In the genomic region with DNA sequence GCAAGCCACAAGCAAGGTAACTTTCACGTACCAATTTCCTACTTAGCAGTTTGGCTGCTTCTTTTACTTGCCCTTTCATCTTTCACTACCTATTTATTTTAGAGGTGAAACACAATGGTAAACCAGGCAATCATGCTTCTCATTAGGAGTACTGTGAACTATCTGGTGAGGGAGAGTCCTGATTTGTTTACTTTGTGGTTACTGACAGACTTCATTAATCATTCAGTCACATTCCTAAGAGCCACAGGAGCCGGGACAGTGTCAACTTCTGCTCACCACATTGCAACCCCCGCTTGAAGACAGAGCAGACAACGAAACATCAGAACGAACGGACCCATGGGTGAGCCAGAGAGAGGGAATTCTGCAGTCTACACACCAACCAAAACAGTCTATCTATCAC, we compare ENCODE assay signal across 1 cellular context.
TF ChIP-seq lines count a peak whose summit lies in the region.

No MANE protein-coding gene starts in this region.

TF ChIP-seq in HepG2, 621 proteins besides CTCF, POLR2A, EP300 and RAD21 (continued from another document):
- TF ChIP-seq GABPB1 (CRISPR knock-in tag; IDR thresholded peaks at IDR 0.05) = no peak
- no peak for TF ChIP-seq ZIK1 (CRISPR knock-in tag; IDR thresholded peaks at IDR 0.05; ENCODE audit: borderline replicate concordance, low read depth)
- TF ChIP-seq CREM (IDR thresholded peaks at IDR 0.05) = 0 out of 2 replicates have a peak, but pooled peaks have one; percentile 38
- TF ChIP-seq CREM (CRISPR knock-in tag; IDR thresholded peaks at IDR 0.05) = no peak
- TF ChIP-seq MIXL1 (CRISPR knock-in tag; IDR thresholded peaks at IDR 0.05) = peak; percentile 74; the same call in 1 of the 2 replicates
- TF ChIP-seq THYN1 (CRISPR knock-in tag; IDR thresholded peaks at IDR 0.05; ENCODE audit: borderline replicate concordance, low read depth) = no peak
- no peak for TF ChIP-seq XRCC5 (optimal IDR thresholded peaks at IDR 0.05; ENCODE audit: low read length)
- TF ChIP-seq ZNF44 (CRISPR knock-in tag; IDR thresholded peaks at IDR 0.05) = no peak
- TF ChIP-seq HOXD1 (CRISPR knock-in tag; IDR thresholded peaks at IDR 0.05) = peak; percentile 99
- TF ChIP-seq ZNF446 (CRISPR knock-in tag; IDR thresholded peaks at IDR 0.05) = no peak
- no peak for TF ChIP-seq ZNF431 (CRISPR knock-in tag; IDR thresholded peaks at IDR 0.05; ENCODE audit: borderline replicate concordance, low read depth)
- TF ChIP-seq, protein P1, sequence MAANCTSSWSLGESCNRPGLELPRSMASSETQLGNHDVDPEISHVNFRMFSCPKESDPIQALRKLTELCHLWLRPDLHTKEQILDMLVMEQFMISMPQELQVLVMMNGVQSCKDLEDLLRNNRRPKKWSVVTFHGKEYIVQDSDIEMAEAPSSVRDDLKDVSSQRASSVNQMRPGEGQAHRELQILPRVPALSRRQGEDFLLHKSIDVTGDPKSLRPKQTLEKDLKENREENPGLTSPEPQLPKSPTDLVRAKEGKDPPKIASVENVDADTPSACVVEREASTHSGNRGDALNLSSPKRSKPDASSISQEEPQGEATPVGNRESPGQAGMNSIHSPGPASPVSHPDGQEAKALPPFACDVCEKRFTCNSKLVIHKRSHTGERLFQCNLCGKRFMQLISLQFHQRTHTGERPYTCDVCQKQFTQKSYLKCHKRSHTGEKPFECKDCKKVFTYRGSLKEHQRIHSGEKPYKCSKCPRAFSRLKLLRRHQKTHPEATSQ (CRISPR knock-in tag; IDR thresholded peaks at IDR 0.05; ENCODE audit: borderline replicate concordance) = no peak
- no peak for TF ChIP-seq FOXK1 (CRISPR knock-in tag; IDR thresholded peaks at IDR 0.05; ENCODE audit: borderline replicate concordance, low read depth)
- no peak for TF ChIP-seq RBAK (CRISPR knock-in tag; IDR thresholded peaks at IDR 0.05)
- no peak for TF ChIP-seq AGO1 (IDR thresholded peaks at IDR 0.05; ENCODE audit: low read depth, low read length, poor library complexity, severe bottlenecking)
- TF ChIP-seq, protein P2, sequence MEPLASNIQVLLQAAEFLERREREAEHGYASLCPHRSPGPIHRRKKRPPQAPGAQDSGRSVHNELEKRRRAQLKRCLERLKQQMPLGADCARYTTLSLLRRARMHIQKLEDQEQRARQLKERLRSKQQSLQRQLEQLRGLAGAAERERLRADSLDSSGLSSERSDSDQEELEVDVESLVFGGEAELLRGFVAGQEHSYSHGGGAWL (CRISPR knock-in tag; IDR thresholded peaks at IDR 0.05) = no peak
- TF ChIP-seq TEAD2 (CRISPR knock-in tag; IDR thresholded peaks at IDR 0.05) = no peak
- no peak for TF ChIP-seq ZKSCAN5 (CRISPR knock-in tag; IDR thresholded peaks at IDR 0.05)
- no peak for TF ChIP-seq SOX6 (IDR thresholded peaks at IDR 0.05)
- peak; percentile 77 for TF ChIP-seq SOX6 (CRISPR knock-in tag; IDR thresholded peaks at IDR 0.05)
- TF ChIP-seq ZNF879 (CRISPR knock-in tag; IDR thresholded peaks at IDR 0.05) = no peak
- TF ChIP-seq KDM5A (IDR thresholded peaks at IDR 0.05; ENCODE audit: borderline replicate concordance, low read length) = no peak
- TF ChIP-seq HCFC1 (IDR thresholded peaks at IDR 0.05; ENCODE audit: low read depth, low read length) = no peak
- no peak for TF ChIP-seq PLRG1 (conservative IDR thresholded peaks at IDR 0.05)
- TF ChIP-seq ZNF354B (CRISPR knock-in tag; IDR thresholded peaks at IDR 0.05) = no peak
- TF ChIP-seq MEIS2 (CRISPR knock-in tag; IDR thresholded peaks at IDR 0.05) = peak; percentile 94
- TF ChIP-seq TBX2 (CRISPR knock-in tag; IDR thresholded peaks at IDR 0.05; ENCODE audit: borderline replicate concordance) = peak; percentile 82
- TF ChIP-seq, protein P3, sequence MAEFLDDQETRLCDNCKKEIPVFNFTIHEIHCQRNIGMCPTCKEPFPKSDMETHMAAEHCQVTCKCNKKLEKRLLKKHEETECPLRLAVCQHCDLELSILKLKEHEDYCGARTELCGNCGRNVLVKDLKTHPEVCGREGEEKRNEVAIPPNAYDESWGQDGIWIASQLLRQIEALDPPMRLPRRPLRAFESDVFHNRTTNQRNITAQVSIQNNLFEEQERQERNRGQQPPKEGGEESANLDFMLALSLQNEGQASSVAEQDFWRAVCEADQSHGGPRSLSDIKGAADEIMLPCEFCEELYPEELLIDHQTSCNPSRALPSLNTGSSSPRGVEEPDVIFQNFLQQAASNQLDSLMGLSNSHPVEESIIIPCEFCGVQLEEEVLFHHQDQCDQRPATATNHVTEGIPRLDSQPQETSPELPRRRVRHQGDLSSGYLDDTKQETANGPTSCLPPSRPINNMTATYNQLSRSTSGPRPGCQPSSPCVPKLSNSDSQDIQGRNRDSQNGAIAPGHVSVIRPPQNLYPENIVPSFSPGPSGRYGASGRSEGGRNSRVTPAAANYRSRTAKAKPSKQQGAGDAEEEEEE (CRISPR knock-in tag; IDR thresholded peaks at IDR 0.05; ENCODE audit: borderline replicate concordance) = no peak
- TF ChIP-seq ZKSCAN8 (CRISPR knock-in tag; IDR thresholded peaks at IDR 0.05; ENCODE audit: borderline replicate concordance) = no peak
- no peak for TF ChIP-seq ZNF766 (CRISPR knock-in tag; IDR thresholded peaks at IDR 0.05; ENCODE audit: borderline replicate concordance)
- peak; percentile 76 for TF ChIP-seq TCF7 (IDR thresholded peaks at IDR 0.05; ENCODE audit: low read depth)
- no peak for TF ChIP-seq RFXAP (CRISPR knock-in tag; IDR thresholded peaks at IDR 0.05; ENCODE audit: borderline replicate concordance)
- no peak for TF ChIP-seq RAD51 (IDR thresholded peaks at IDR 0.05; ENCODE audit: borderline replicate concordance)
- no peak for TF ChIP-seq CENPT (CRISPR knock-in tag; IDR thresholded peaks at IDR 0.05; ENCODE audit: low read depth)
- peak; percentile 78 for TF ChIP-seq TEAD3 (CRISPR knock-in tag; optimal IDR thresholded peaks at IDR 0.05; ENCODE audit: borderline replicate concordance)
- TF ChIP-seq, protein P4, sequence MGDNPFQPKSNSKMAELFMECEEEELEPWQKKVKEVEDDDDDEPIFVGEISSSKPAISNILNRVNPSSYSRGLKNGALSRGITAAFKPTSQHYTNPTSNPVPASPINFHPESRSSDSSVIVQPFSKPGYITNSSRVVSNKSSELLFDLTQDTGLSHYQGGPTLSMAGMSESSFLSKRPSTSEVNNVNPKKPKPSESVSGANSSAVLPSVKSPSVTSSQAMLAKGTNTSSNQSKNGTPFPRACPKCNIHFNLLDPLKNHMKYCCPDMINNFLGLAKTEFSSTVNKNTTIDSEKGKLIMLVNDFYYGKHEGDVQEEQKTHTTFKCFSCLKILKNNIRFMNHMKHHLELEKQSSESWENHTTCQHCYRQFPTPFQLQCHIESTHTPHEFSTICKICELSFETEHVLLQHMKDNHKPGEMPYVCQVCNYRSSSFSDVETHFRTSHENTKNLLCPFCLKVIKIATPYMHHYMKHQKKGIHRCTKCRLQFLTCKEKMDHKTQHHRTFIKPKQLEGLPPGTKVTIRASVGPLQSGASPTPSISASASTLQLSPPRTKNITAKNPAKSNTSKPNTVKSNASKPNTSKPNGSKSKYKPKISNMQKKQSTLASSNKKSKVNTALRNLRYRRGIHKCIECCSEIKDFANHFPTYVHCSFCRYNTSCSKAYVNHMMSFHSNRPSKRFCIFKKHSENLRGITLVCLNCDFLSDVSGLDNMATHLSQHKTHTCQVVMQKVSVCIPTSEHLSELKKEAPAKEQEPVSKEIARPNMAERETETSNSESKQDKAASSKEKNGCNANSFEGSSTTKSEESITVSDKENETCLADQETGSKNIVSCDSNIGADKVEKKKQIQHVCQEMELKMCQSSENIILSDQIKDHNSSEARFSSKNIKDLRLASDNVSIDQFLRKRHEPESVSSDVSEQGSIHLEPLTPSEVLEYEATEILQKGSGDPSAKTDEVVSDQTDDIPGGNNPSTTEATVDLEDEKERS (CRISPR knock-in tag; IDR thresholded peaks at IDR 0.05) = no peak
- TF ChIP-seq HMGA1 (CRISPR knock-in tag; conservative IDR thresholded peaks at IDR 0.05) = no peak
- TF ChIP-seq MXI1 (IDR thresholded peaks at IDR 0.05; ENCODE audit: borderline replicate concordance, low read depth, low read length) = peak; percentile 47; the same call in 1 of the 3 replicates
- peak; percentile 68; the same call in 1 of the 2 replicates for TF ChIP-seq SOX5 (CRISPR knock-in tag; IDR thresholded peaks at IDR 0.05; ENCODE audit: borderline replicate concordance)
- no peak for TF ChIP-seq ZNF788 (CRISPR knock-in tag; IDR thresholded peaks at IDR 0.05; ENCODE audit: borderline replicate concordance)
- TF ChIP-seq NR2F2 (IDR thresholded peaks at IDR 0.05; ENCODE audit: borderline replicate concordance, low read depth) = 0 out of 2 replicates have a peak, but pooled peaks have one; percentile 21
